ENCODE assay signal across 13 cellular contexts in genomic region chr4:7806724-7807123, GRCh38.
DNase-seq lines count a peak whose midpoint lies in the region; ATAC-seq and TF ChIP-seq lines count a peak whose summit lies in the region.
"Had no signal": no experiment of that assay in that cellular context is flagged by ENCODE, and none has a peak within 500 bp of the region (broad histone marks: within the 10 kb centered on the region; RNA-seq: fewer than 3 reads in every experiment).

No MANE protein-coding gene starts in this region.

- H3K4me3 ChIP-seq in coronary artery (no peak overlapping the region), psoas muscle (peak overlapping the region; percentile 26)

- TF ChIP-seq CTCF in coronary artery (IDR thresholded peaks at IDR 0.05) (no peak), psoas muscle (IDR thresholded peaks at IDR 0.05) (no peak)

- peak overlapping the region; percentile 74 to 93 for H3K27ac ChIP-seq in coronary artery
- peak overlapping the region; percentile 80 for H3K27ac ChIP-seq in psoas muscle

- peaks cover 17% of the 10 kb centered on the region for H3K4me1 Mint-ChIP-seq in activated T-helper 1 cell treated with anti-CD3 and anti-CD28 coated beads, Interleukin-12 subunit alpha, Interleukin-12 subunit beta, Interleukin-2, Interleukin-4 antibody, amounts not matched to agents 30 ng/mL and 10 ng/mL and 1 ng/mL, durations not matched to agents 14 hours and 24 hours and 36 hours (ENCODE audit: low read depth)

- no peak overlapping the region for H3K27ac Mint-ChIP-seq in activated T-helper 1 cell treated with anti-CD3 and anti-CD28 coated beads, Interleukin-12 subunit alpha, Interleukin-12 subunit beta, Interleukin-2, Interleukin-4 antibody, amounts not matched to agents 30 ng/mL and 10 ng/mL and 1 ng/mL, durations not matched to agents 14 hours and 24 hours and 36 hours

- DNase-seq in Ammon's horn (ENCODE audit: low spot score) (peak; percentile 58), coronary artery (ENCODE audit: low spot score) (peak; percentile 64), left lobe of liver (ENCODE audit: low spot score) (peak; percentile 8), psoas muscle (no peak), NCI-H1930 (lab: John Stamatoyannopoulos, UW) (no peak), NCI-H2107 treated with DMSO at 0.1 percent for 48 hours (lab: John Stamatoyannopoulos, UW; ENCODE audit: unreplicated experiment) (no peak)
- DNase-seq in activated T-helper 1 cell treated with anti-CD3 and anti-CD28 coated beads, Interleukin-12 subunit alpha, Interleukin-12 subunit beta, Interleukin-2, Interleukin-4 antibody, amounts not matched to agents 30 ng/mL and 10 ng/mL and 1 ng/mL, durations not matched to agents 14 hours and 24 hours and 36 hours (ENCODE audit: low spot score), result no peak
- DNase-seq: activated CD4-positive, CD25-positive, alpha-beta regulatory T cell; cerebellar nuclear complex; DND-41; naive thymus-derived CD8-positive, alpha-beta T cell; NCI-H2107 had no signal

- H3K27me3 Mint-ChIP-seq in activated T-helper 1 cell treated with anti-CD3 and anti-CD28 coated beads, Interleukin-12 subunit alpha, Interleukin-12 subunit beta, Interleukin-2, Interleukin-4 antibody, amounts not matched to agents 30 ng/mL and 10 ng/mL and 1 ng/mL, durations not matched to agents 14 hours and 24 hours and 36 hours (ENCODE audit: insufficient read depth), result no peaks in the 10 kb centered on the region
- H3K27me3 Mint-ChIP-seq: naive thymus-derived CD8-positive, alpha-beta T cell had no signal

- WGBS in psoas muscle, 3 donors, result 45 to 61% (median 50%) methylated on average over 7 of the region's 7 CpGs

- H3K9me3 Mint-ChIP-seq in activated T-helper 1 cell treated with anti-CD3 and anti-CD28 coated beads, Interleukin-12 subunit alpha, Interleukin-12 subunit beta, Interleukin-2, Interleukin-4 antibody, amounts not matched to agents 30 ng/mL and 10 ng/mL and 1 ng/mL, durations not matched to agents 14 hours and 24 hours and 36 hours, result no peaks in the 10 kb centered on the region
- H3K9me3 Mint-ChIP-seq: naive thymus-derived CD8-positive, alpha-beta T cell had no signal

- no peaks in the 10 kb centered on the region for H3K9me3 ChIP-seq in psoas muscle

- no peak overlapping the region for H3K4me3 Mint-ChIP-seq in activated T-helper 1 cell treated with anti-CD3 and anti-CD28 coated beads, Interleukin-12 subunit alpha, Interleukin-12 subunit beta, Interleukin-2, Interleukin-4 antibody, amounts not matched to agents 30 ng/mL and 10 ng/mL and 1 ng/mL, durations not matched to agents 14 hours and 24 hours and 36 hours
- H3K4me3 Mint-ChIP-seq: naive thymus-derived CD8-positive, alpha-beta T cell had no signal

- peaks cover 11% of the 10 kb centered on the region for H3K36me3 Mint-ChIP-seq in activated T-helper 1 cell treated with anti-CD3 and anti-CD28 coated beads, Interleukin-12 subunit alpha, Interleukin-12 subunit beta, Interleukin-2, Interleukin-4 antibody, amounts not matched to agents 30 ng/mL and 10 ng/mL and 1 ng/mL, durations not matched to agents 14 hours and 24 hours and 36 hours (ENCODE audit: low read depth)

- intact Hi-C loops in psoas muscle (cut with DNase I), result loop anchor here in 1 of 2 donors (5.0 kb wide), 1 partner anchor 121 kb away; no protein-coding TSS in a partner anchor
- intact Hi-C loops in activated T-helper 1 cell treated with anti-CD3 and anti-CD28 coated beads, Interleukin-12 subunit alpha, Interleukin-12 subunit beta, Interleukin-2, Interleukin-4 antibody, amounts not matched to agents 30 ng/mL and 10 ng/mL and 1 ng/mL, durations not matched to agents 14 hours and 24 hours and 36 hours (cut with micrococcal nuclease), result no loop called here

- ATAC-seq in left lobe of liver (no peak), psoas muscle (peak in 1 of 4 donors; percentile 7), GM19463 (IDR thresholded peaks at IDR 0.05; ENCODE audit: unreplicated experiment) (no peak)
- ATAC-seq: naive thymus-derived CD8-positive, alpha-beta T cell had no signal

- peaks cover 34% of the 10 kb centered on the region for H3K4me1 ChIP-seq in psoas muscle

- H3K27me3 ChIP-seq in psoas muscle (ENCODE audit: insufficient read depth in 3 of 3, low read length in 2 of 3), result no peaks in the 10 kb centered on the region

- H3K36me3 ChIP-seq in psoas muscle (ENCODE audit: insufficient read depth in 1 of 2, low read depth in 1 of 2), result no peaks in the 10 kb centered on the region

Comparison
In these comparisons a context has a peak if more than half of its experiments do, and no peak if none do; other contexts are left out.
1. DNase-seq: peak in Ammon's horn (single experiment), coronary artery (single experiment) and left lobe of liver (single experiment); none in psoas muscle (0 of 2), NCI-H1930 (0 of 2), NCI-H2107 treated with DMSO at 0.1 percent for 48 hours (single experiment) and activated T-helper 1 cell treated with anti-CD3 and anti-CD28 coated beads, Interleukin-12 subunit alpha, Interleukin-12 subunit beta, Interleukin-2, Interleukin-4 antibody, amounts not matched to agents 30 ng/mL and 10 ng/mL and 1 ng/mL, durations not matched to agents 14 hours and 24 hours and 36 hours (single experiment).